ENCODE assay signal across 24 cellular contexts in genomic region chr2:150676747-150677382, GRCh38.
DNase-seq lines count a peak whose midpoint lies in the region; ATAC-seq and TF ChIP-seq lines count a peak whose summit lies in the region.
"Had no signal": no experiment of that assay in that cellular context is flagged by ENCODE, and none has a peak within 500 bp of the region (broad histone marks: within the 10 kb centered on the region; RNA-seq: fewer than 3 reads in every experiment).

No MANE protein-coding gene starts in this region.

- no peaks in the 10 kb centered on the region for H3K27me3 Mint-ChIP-seq in endodermal cell (ENCODE audit: insufficient read depth)
- H3K27me3 Mint-ChIP-seq: CD8-positive, alpha-beta memory T cell had no signal

- H3K4me3 ChIP-seq in right cardiac atrium (ENCODE audit: low read length) (no peak overlapping the region), right atrium auricular region (no peak overlapping the region), endodermal cell (ENCODE audit: low read length) (no peak overlapping the region), right lobe of liver (no peak overlapping the region)

- H3K9ac ChIP-seq in endodermal cell (ENCODE audit: extremely low read depth, low read length, poor library complexity, severe bottlenecking) = no peak overlapping the region

- H3K9me3 Mint-ChIP-seq in endodermal cell = peaks cover 3% of the 10 kb centered on the region

- no peak for TF ChIP-seq POLR2A in right lobe of liver (IDR thresholded peaks at IDR 0.05)

- H3K36me3 ChIP-seq in right atrium auricular region = no peaks in the 10 kb centered on the region
- no peaks in the 10 kb centered on the region for H3K36me3 ChIP-seq in endodermal cell (ENCODE audit: control insufficient read depth, insufficient read depth, low read length)
- no peaks in the 10 kb centered on the region for H3K36me3 ChIP-seq in right lobe of liver
- H3K36me3 ChIP-seq: BE2C had no signal

- H3K9me3 ChIP-seq in right cardiac atrium (ENCODE audit: control insufficient read depth, low read length) (no peaks in the 10 kb centered on the region), right atrium auricular region (no peaks in the 10 kb centered on the region), endodermal cell (ENCODE audit: control insufficient read depth, low read length) (peaks cover 11% of the 10 kb centered on the region), right lobe of liver (no peaks in the 10 kb centered on the region)
- H3K9me3 ChIP-seq: BE2C had no signal

- H3K27ac ChIP-seq in right cardiac atrium (ENCODE audit: low read length) = no peak overlapping the region
- no peak overlapping the region for H3K27ac ChIP-seq in right atrium auricular region
- H3K27ac ChIP-seq in endodermal cell (ENCODE audit: low read depth, low read length) = peak overlapping the region; percentile 45
- peak overlapping the region in 2 of 3 donors; percentile 32 to 57 for H3K27ac ChIP-seq in right lobe of liver
- H3K27ac ChIP-seq: RWPE1 had no signal

- H3K36me3 Mint-ChIP-seq in endodermal cell (ENCODE audit: low read depth) = no peaks in the 10 kb centered on the region
- H3K36me3 Mint-ChIP-seq: CD14-positive monocyte; CD8-positive, alpha-beta memory T cell had no signal

- TF ChIP-seq CTCF in right atrium auricular region (IDR thresholded peaks at IDR 0.05) = no peak
- TF ChIP-seq CTCF in endodermal cell (conservative IDR thresholded peaks at IDR 0.05) = peak; percentile 15
- TF ChIP-seq CTCF in right lobe of liver (IDR thresholded peaks at IDR 0.05) = peak in 1 of 4 donors; percentile 15

- DNase-seq in right cardiac atrium (no peak), right atrium auricular region (ENCODE audit: low spot score) (no peak), endodermal cell (peak; percentile 53), right lobe of liver (peak; percentile 39 to 84 (median 77)), HUDEP-2 (lab: John Stamatoyannopoulos, UW; ENCODE audit: unreplicated experiment in 76 of 76) (no peak)
- DNase-seq in activated CD4-positive, alpha-beta T cell treated with anti-CD3 and anti-CD28 coated beads for 1 hour = no peak
- DNase-seq: 8988T; ACHN; BE2C; CD8-positive, alpha-beta memory T cell; DMS 273 treated with DMSO at 0.1 percent for 48 hours; DMS79; EL; GDM1; H7; NCI-H1092; NCI-H1417 treated with DMSO at 0.1 percent for 48 hours; NCI-H1694 treated with DMSO at 0.1 percent for 48 hours; NCI-H2081; NCI-H526 treated with DMSO at 0.1 percent for 48 hours; SHP77 had no signal

- H3K4me1 ChIP-seq in right cardiac atrium (ENCODE audit: control insufficient read depth, insufficient read depth, low read length) (peaks cover 3% of the 10 kb centered on the region), right atrium auricular region (no peaks in the 10 kb centered on the region), endodermal cell (ENCODE audit: control insufficient read depth, insufficient read depth, low read length) (peaks cover 6% of the 10 kb centered on the region), right lobe of liver (peaks cover 0 to 14% (median 5%) of the 10 kb centered on the region in 4 donors)
- H3K4me1 ChIP-seq: BE2C had no signal

- H3K4me3 Mint-ChIP-seq in endodermal cell = no peak overlapping the region
- H3K4me3 Mint-ChIP-seq: CD14-positive monocyte; CD8-positive, alpha-beta memory T cell had no signal

- intact Hi-C loops in right cardiac atrium (cut with DNase I) = no loop called here
- intact Hi-C loops in right lobe of liver (cut with DNase I) = no loop called here

- H3K27me3 ChIP-seq in right cardiac atrium (ENCODE audit: control insufficient read depth, insufficient read depth) (no peaks in the 10 kb centered on the region), right atrium auricular region (no peaks in the 10 kb centered on the region), endodermal cell (ENCODE audit: control insufficient read depth, insufficient read depth, low read length, poor library complexity, severe bottlenecking) (no peaks in the 10 kb centered on the region), right lobe of liver (no peaks in the 10 kb centered on the region)
- H3K27me3 ChIP-seq: BE2C had no signal

- H3K27ac Mint-ChIP-seq in endodermal cell = no peak overlapping the region
- H3K27ac Mint-ChIP-seq: CD14-positive monocyte; CD8-positive, alpha-beta memory T cell had no signal

- H3K4me1 Mint-ChIP-seq in endodermal cell = peaks cover 18% of the 10 kb centered on the region
- H3K4me1 Mint-ChIP-seq: CD14-positive monocyte; CD8-positive, alpha-beta memory T cell had no signal

- ATAC-seq in right cardiac atrium (peak; percentile 56 to 85), right lobe of liver (peak; percentile 92 to 98 (median 96)), GM19324 (IDR thresholded peaks at IDR 0.05; ENCODE audit: low FRiP score, unreplicated experiment) (no peak)

- 60% methylated on average over 3 of the region's 3 CpGs for WGBS in right cardiac atrium
- WGBS in endodermal cell (ENCODE audit: insufficient coverage in 1 of 2, insufficient read length in 1 of 2), 2 experiments = 82 to 85% methylated on average over 2 to 3 of the region's 3 CpGs
- 13% methylated on average over 3 of the region's 3 CpGs for WGBS in right lobe of liver (ENCODE audit: insufficient coverage, low coverage, low lambda C conversion rate, missing lambda C conversion rate)

Comparison
In these comparisons a context has a peak if more than half of its experiments do, and no peak if none do; other contexts are left out.
1. DNase-seq: peak in endodermal cell (single experiment) and right lobe of liver (3 of 3); none in right cardiac atrium (0 of 3), right atrium auricular region (single experiment), HUDEP-2 (0 of 76) and activated CD4-positive, alpha-beta T cell treated with anti-CD3 and anti-CD28 coated beads for 1 hour (single experiment).
2. H3K27ac ChIP-seq: peak in endodermal cell (single experiment) and right lobe of liver (2 of 3); none in right cardiac atrium (single experiment) and right atrium auricular region (0 of 2).